Comparison of ENCODE assay signal across 12 cellular contexts in the genomic region with DNA sequence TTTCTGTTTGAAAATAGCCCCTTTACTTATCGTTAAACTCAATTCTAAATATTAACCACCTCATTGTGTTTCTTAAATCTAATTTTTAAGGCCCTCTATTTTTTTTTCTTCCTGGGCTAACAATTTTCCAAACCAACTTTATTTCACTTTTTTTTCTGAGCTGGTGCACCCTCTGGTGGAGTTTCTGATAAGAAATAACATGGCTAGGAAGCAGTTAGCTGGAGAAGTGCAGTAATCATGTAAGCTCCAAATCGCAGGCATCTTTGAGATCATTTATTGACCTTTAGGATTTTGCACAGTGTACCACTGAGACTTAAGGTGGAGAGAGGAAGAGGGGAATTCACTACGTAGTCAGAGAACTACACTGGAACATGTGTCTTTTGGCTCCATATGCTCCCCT. TPM values are rescaled to one million over a fixed set of nuclear protein-coding genes. Genes with fewer than 3 reads are reported as not detected.
DNase-seq lines count a peak whose midpoint lies in the region; ATAC-seq and TF ChIP-seq lines count a peak whose summit lies in the region.
"Had no signal": no experiment of that assay in that cellular context is flagged by ENCODE, and none has a peak within 500 bp of the region (broad histone marks: within the 10 kb centered on the region; RNA-seq: fewer than 3 reads in every experiment).

No MANE protein-coding gene starts in this region.

- no peak for TF ChIP-seq EP300 in transverse colon (IDR thresholded peaks at IDR 0.05; ENCODE audit: low read depth)

- H3K4me1 ChIP-seq in transverse colon = peaks cover 0 to 8% (median 0%) of the 10 kb centered on the region in 4 donors
- H3K4me1 ChIP-seq: gastroesophageal sphincter had no signal

- DNase-seq in LHCN-M2 (ENCODE audit: low read depth) (peak; percentile 38), amniotic epithelial cell (ENCODE audit: low read depth) (peak; percentile 27), left lobe of liver (ENCODE audit: low spot score) (no peak), cortex of kidney (lab: John Stamatoyannopoulos, UW) (no peak), transverse colon (no peak), cerebellum (ENCODE audit: low spot score) (no peak)
- DNase-seq: activated naive CD4-positive, alpha-beta T cell treated with Interleukin-2 at 50 U/mL for 16 hours; NCI-H2029; nephron progenitor cell had no signal

- H3K27ac ChIP-seq in C4-2B = no peak overlapping the region
- no peak overlapping the region for H3K27ac ChIP-seq in transverse colon
- H3K27ac ChIP-seq: gastroesophageal sphincter had no signal

- H3K36me3 ChIP-seq in transverse colon = no peaks in the 10 kb centered on the region
- H3K36me3 ChIP-seq: gastroesophageal sphincter had no signal

- no peaks in the 10 kb centered on the region for H3K9me3 ChIP-seq in transverse colon
- H3K9me3 ChIP-seq: gastroesophageal sphincter had no signal

- WGBS in transverse colon (ENCODE audit: low coverage in 1 of 2), 2 donors = 76 to 80% methylated on average over 3 of the region's 3 CpGs

- in situ Hi-C loops in transverse colon (cut with MboI; ENCODE audit: low pct_ligation_motif_present in 1 of 4, low pct_unique_long_range_greater_than_20kb in 1 of 4, low sequenced_read_pairs in 3 of 4) = loop anchor here in 1 of 4 donors (25.0 kb wide), 2 partner anchors 94 to 481 kb away; no protein-coding TSS in a partner anchor

- no peaks in the 10 kb centered on the region for H3K27me3 ChIP-seq in transverse colon
- H3K27me3 ChIP-seq: gastroesophageal sphincter had no signal

- TF ChIP-seq CTCF in C4-2B (conservative IDR thresholded peaks at IDR 0.05) (peak; percentile 71), transverse colon (IDR thresholded peaks at IDR 0.05) (peak in 1 of 5 experiments; percentile 3)

- ATAC-seq in left lobe of liver (peak; percentile 60), GM18505 (IDR thresholded peaks at IDR 0.05; ENCODE audit: unreplicated experiment) (no peak)
- ATAC-seq: gastroesophageal sphincter had no signal

- no peak overlapping the region for H3K4me3 ChIP-seq in transverse colon
- H3K4me3 ChIP-seq: gastroesophageal sphincter had no signal

- intact Hi-C loops in transverse colon (cut with DNase I; ENCODE audit: low total_unique reads) = no loop called here

- TF ChIP-seq POLR2A in GM18505 (IDR thresholded peaks at IDR 0.05; ENCODE audit: borderline replicate concordance, extremely low read depth, insufficient read depth, insufficient read length) (no peak), transverse colon (IDR thresholded peaks at IDR 0.05) (no peak)

RNA-seq across cellular contexts. Expression of a gene that starts 6.4 kb away (rescaled TPM):
- total RNA-seq in LHCN-M2 (2014; rRNA removed) (not detected in 2 replicates), left lobe of liver (not detected), transverse colon (not detected), cerebellum (not detected)
- polyA plus RNA-seq in LHCN-M2 (2012) = not detected
- total RNA-seq: gastroesophageal sphincter had no signal

RNA-seq across cellular contexts. Expression of a gene that starts 55.3 kb away (rescaled TPM):
- total RNA-seq in LHCN-M2 (2014; rRNA removed) = 0.13 TPM in 1 of 2 replicates, not detected in the other
- polyA plus RNA-seq in LHCN-M2 (2012) = not detected
- 1.2 TPM for total RNA-seq in left lobe of liver
- total RNA-seq in transverse colon = not detected
- not detected for total RNA-seq in cerebellum
- total RNA-seq: gastroesophageal sphincter had no signal

Comparison
In these comparisons a context has a peak if more than half of its experiments do, and no peak if none do; other contexts are left out.
1. DNase-seq: peak in LHCN-M2 (single experiment) and amniotic epithelial cell (single experiment); none in left lobe of liver (single experiment), cortex of kidney (single experiment), transverse colon (single experiment) and cerebellum (single experiment).